ENCODE assay signal across 7 cellular contexts in genomic region chr1:6436277-6436676, GRCh38. TPM values are rescaled to one million over a fixed set of nuclear protein-coding genes. Genes with fewer than 3 reads are reported as not detected.
"Had no signal": no experiment of that assay in that cellular context is flagged by ENCODE, and none has a peak within 500 bp of the region (broad histone marks: within the 10 kb centered on the region; RNA-seq: fewer than 3 reads in every experiment).

No MANE protein-coding gene starts in this region.

RNA-seq across cellular contexts. Expression of gene ESPN, which starts 11.7 kb away (rescaled TPM):
- polyA plus RNA-seq: immature natural killer cell had no signal

RNA-seq across cellular contexts. Expression of gene HES2, which starts 16.6 kb away (rescaled TPM):
- total RNA-seq: left ventricle myocardium inferior; left ventricle myocardium superior; liver; mononuclear cell; naive thymus-derived CD8-positive, alpha-beta T cell had no signal
- polyA plus RNA-seq: immature natural killer cell; naive thymus-derived CD4-positive, alpha-beta T cell; naive thymus-derived CD8-positive, alpha-beta T cell had no signal
